Comparison of ENCODE assay signal across 12 cellular contexts in genomic region chr15:35427091-35427490, GRCh38.
DNase-seq lines count a peak whose midpoint lies in the region; ATAC-seq and TF ChIP-seq lines count a peak whose summit lies in the region.
"Had no signal": no experiment of that assay in that cellular context is flagged by ENCODE, and none has a peak within 500 bp of the region (broad histone marks: within the 10 kb centered on the region; RNA-seq: fewer than 3 reads in every experiment).

No MANE protein-coding gene starts in this region.

- TF ChIP-seq CTCF in cardiac fibroblast (IDR thresholded peaks at IDR 0.05; ENCODE audit: low read depth, low read length), result no peak
- no peak for TF ChIP-seq CTCF in dorsolateral prefrontal cortex (IDR thresholded peaks at IDR 0.05 in 54 of 56, conservative IDR thresholded peaks at IDR 0.05 in 2 of 56; ENCODE audit: low read depth in 1 of 56, partially characterized antibody in 56 of 56)

- ATAC-seq in GM21528 (IDR thresholded peaks at IDR 0.05; ENCODE audit: low FRiP score, unreplicated experiment) (no peak), GM18519 (IDR thresholded peaks at IDR 0.05; ENCODE audit: low FRiP score, unreplicated experiment) (no peak)

- DNase-seq in AG08395 (ENCODE audit: low spot score), result peak; percentile 35
- DNase-seq in HT-29 (ENCODE audit: low spot score), result peak; percentile 30
- DNase-seq in cardiac fibroblast (ENCODE audit: low read depth in 2 of 2), result peak; percentile 81 to 90
- DNase-seq in left kidney (ENCODE audit: low read depth, low spot score), result peak; percentile 44
- no peak for DNase-seq in dorsolateral prefrontal cortex
- DNase-seq in NCI-H1436 treated with DMSO at 0.1 percent for 48 hours (lab: John Stamatoyannopoulos, UW), result no peak
- DNase-seq: NCI-H1694, sigmoid colon had no signal

- intact Hi-C loops in dorsolateral prefrontal cortex (cut with DNase I), result no loop called here

- H3K4me3 ChIP-seq in cardiac fibroblast (replicated peaks in 1 of 2; ENCODE audit: low read depth in 2 of 2, low read length in 2 of 2) (no peak overlapping the region), dorsolateral prefrontal cortex (no peak overlapping the region)
- H3K4me3 ChIP-seq: sigmoid colon had no signal

- H3K27me3 ChIP-seq in dorsolateral prefrontal cortex, result no peaks in the 10 kb centered on the region
- H3K27me3 ChIP-seq: sigmoid colon had no signal

- no peak overlapping the region for H3K27ac ChIP-seq in dorsolateral prefrontal cortex
- H3K27ac ChIP-seq: C4-2B, HL-60, sigmoid colon had no signal

Comparison
In these comparisons a context has a peak if more than half of its experiments do, and no peak if none do; other contexts are left out.
1. DNase-seq: peak in AG08395 (single experiment), HT-29 (single experiment), cardiac fibroblast (2 of 2) and left kidney (single experiment); none in dorsolateral prefrontal cortex (0 of 10) and NCI-H1436 treated with DMSO at 0.1 percent for 48 hours (single experiment).